In the genomic region with DNA sequence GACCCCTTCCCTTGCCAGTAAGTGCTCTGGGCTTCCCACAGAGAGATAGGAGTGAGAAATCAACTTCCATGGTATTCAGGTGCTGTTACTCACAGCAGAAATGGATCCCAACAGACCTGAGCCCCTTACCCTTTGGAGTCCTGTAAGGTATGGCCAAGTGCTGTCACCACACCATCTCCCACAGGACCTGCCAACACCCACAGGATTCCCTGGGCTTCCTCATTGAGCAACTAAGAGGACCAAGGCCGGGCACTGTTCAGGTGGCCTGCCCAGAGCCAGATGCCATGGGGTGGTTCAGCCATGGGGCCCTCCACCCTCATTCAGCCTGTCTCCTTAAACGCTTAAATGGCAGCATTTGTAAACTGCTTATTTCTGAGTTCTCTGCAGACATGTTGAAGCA, we compare ENCODE assay signal across 35 cellular contexts.
"Had no signal": no experiment of that assay in that cellular context is flagged by ENCODE, and none has a peak within 500 bp of the region (broad histone marks: within the 10 kb centered on the region; RNA-seq: fewer than 3 reads in every experiment).

No MANE protein-coding gene starts in this region.

- H3K36me3 ChIP-seq: adrenal gland, brain microvascular endothelial cell, breast epithelium, cardiac muscle cell had no signal

- H3K27me3 ChIP-seq: adrenal gland, body of pancreas, brain microvascular endothelial cell, breast epithelium, cardiac muscle cell had no signal

- H3K4me3 ChIP-seq: adrenal gland, body of pancreas, breast epithelium, cardiac muscle cell had no signal

- H3K27ac ChIP-seq: adrenal gland, body of pancreas, brain microvascular endothelial cell, breast epithelium, cardiac muscle cell, VCaP had no signal

- H3K9me3 ChIP-seq: adrenal gland, body of pancreas, breast epithelium had no signal

- DNase-seq: activated B cell treated with CpG ODN at 0.5 μM for 24 hours; activated CD4-positive, alpha-beta memory T cell treated with anti-CD3 and anti-CD28 coated beads for 36 hours; activated CD4-positive, alpha-beta T cell treated with anti-CD3 and anti-CD28 coated beads for 4 hours; activated CD4-positive, alpha-beta T cell treated with anti-CD3 and anti-CD28 coated beads, Interleukin-2, amount 10 ng/mL, durations not matched to agents 24 days and 14 days; activated CD4-positive, alpha-beta T cell treated with anti-CD3 and anti-CD28 coated beads, Interleukin-2, amount 50 U/mL, for 1 hour; activated CD4-positive, alpha-beta T cell treated with anti-CD3 and anti-CD28 coated beads, Interleukin-2, amount 50 U/mL, for 4 hours; activated CD4-positive, CD25-positive, alpha-beta regulatory T cell treated with anti-CD3 and anti-CD28 coated beads, Interleukin-2, amount 50 U/mL, for 72 hours; activated CD8-positive, alpha-beta memory T cell treated with anti-CD3 and anti-CD28 coated beads, Interleukin-2, amount 50 U/mL, for 4 hours; activated CD8-positive, alpha-beta T cell treated with anti-CD3 and anti-CD28 coated beads for 36 hours; activated effector memory CD4-positive, alpha-beta T cell treated with anti-CD3 and anti-CD28 coated beads, Interleukin-2, amount 50 U/mL, for 16 hours; activated gamma-delta T cell treated with Interleukin-2 at 50 U/mL for 16 hours; activated naive CD4-positive, alpha-beta T cell; activated naive CD4-positive, alpha-beta T cell treated with anti-CD3 and anti-CD28 coated beads for 36 hours; activated naive CD4-positive, alpha-beta T cell treated with anti-CD3 and anti-CD28 coated beads, Interleukin-2, amount 50 U/mL, for 16 hours; activated naive CD8-positive, alpha-beta T cell treated with anti-CD3 and anti-CD28 coated beads for 36 hours; activated T-cell treated with anti-CD3 and anti-CD28 coated beads for 4 hours; activated T-cell treated with anti-CD3 and anti-CD28 coated beads, Interleukin-2, amount 50 U/mL, for 1 hour; activated T-cell treated with anti-CD3 and anti-CD28 coated beads, Interleukin-2, amount 50 U/mL, for 4 hours; activated T-cell treated with anti-CD3 and anti-CD28 coated beads, Interleukin-2, amount 50 U/mL, for 72 hours; adrenal gland; amniotic stem cell; aorta; body of pancreas; brain microvascular endothelial cell; central memory CD4-positive, alpha-beta T cell; T-helper 1 cell; T-helper 2 cell; T-helper 9 cell had no signal

- FAIRE-seq: astrocyte, TTC549 had no signal

- H3K4me1 ChIP-seq: adrenal gland, body of pancreas, breast epithelium had no signal

- ATAC-seq: activated CD8-positive, alpha-beta T cell treated with anti-CD3 and anti-CD28 coated beads for 36 hours; activated naive CD4-positive, alpha-beta T cell treated with anti-CD3 and anti-CD28 coated beads, Interleukin-2, amount 50 U/mL, for 72 hours; activated T-cell treated with anti-CD3 and anti-CD28 coated beads, Interleukin-2, amount 50 U/mL, for 4 hours; activated T-cell treated with anti-CD3 and anti-CD28 coated beads, Interleukin-2, amount 50 U/mL, for 72 hours; activated T-helper 17 cell treated with anti-CD3 and anti-CD28 coated beads, Interleukin-2, amount 50 U/mL, for 72 hours; body of pancreas had no signal
